In the genomic region with DNA sequence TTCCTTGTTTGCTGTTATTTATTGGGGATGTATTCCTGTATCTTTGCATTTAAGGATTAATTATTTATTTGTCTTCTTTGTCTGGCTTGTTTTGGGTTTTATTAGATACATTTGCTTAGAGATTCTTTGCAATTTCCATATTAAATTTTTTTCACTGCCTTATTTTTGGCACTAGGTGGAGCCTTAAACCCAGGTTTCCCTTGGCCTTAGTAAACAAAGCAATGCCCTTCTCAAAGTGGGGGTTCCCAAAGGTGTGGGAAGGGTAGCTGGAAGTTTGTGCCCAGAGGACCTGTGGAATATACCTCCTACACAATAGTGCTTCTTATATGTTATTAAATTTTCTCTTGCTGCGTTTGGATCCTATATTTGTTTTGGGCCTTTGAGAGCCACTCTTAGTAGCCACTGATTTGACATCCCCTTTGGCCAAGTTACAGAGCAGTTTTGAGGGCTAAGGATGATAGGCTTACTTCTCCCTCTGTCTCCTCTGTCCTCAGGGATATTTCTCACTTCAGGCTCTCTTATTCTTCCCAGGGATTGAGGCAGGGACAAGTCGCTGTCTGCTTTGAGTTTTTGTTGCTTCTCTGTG, we compare ENCODE assay signal across 8 cellular contexts.
DNase-seq lines count a peak whose midpoint lies in the region; ATAC-seq and TF ChIP-seq lines count a peak whose summit lies in the region.

No MANE protein-coding gene starts in this region.

- DNase-seq in NCI-H69 (lab: John Stamatoyannopoulos, UW) (peak; percentile 26), dermis blood vessel endothelial cell (peak; percentile 58), myocyte (ENCODE audit: low read depth) (peak; percentile 37)

- H3K27ac ChIP-seq in C4-2B: no peak overlapping the region

- TF ChIP-seq CTCF in C4-2B (conservative IDR thresholded peaks at IDR 0.05): peak; percentile 83

- ATAC-seq in GM18868 (IDR thresholded peaks at IDR 0.05; ENCODE audit: unreplicated experiment): peak; percentile 68
- no peak for ATAC-seq in GM21360 (IDR thresholded peaks at IDR 0.05; ENCODE audit: unreplicated experiment)
- ATAC-seq in GM18858 (IDR thresholded peaks at IDR 0.05; ENCODE audit: unreplicated experiment): no peak
- no peak for ATAC-seq in GM19455 (IDR thresholded peaks at IDR 0.05; ENCODE audit: unreplicated experiment)
